Comparison of ENCODE assay signal across 8 cellular contexts in genomic region chr11:10076458-10077141, GRCh38.
DNase-seq lines count a peak whose midpoint lies in the region; ATAC-seq, FAIRE-seq and TF ChIP-seq lines count a peak whose summit lies in the region.

No MANE protein-coding gene starts in this region.

- intact Hi-C loops in mucosa of descending colon (cut with DNase I, micrococcal nuclease), result no loop called here

- no peaks in the 10 kb centered on the region for H3K27me3 ChIP-seq in bronchial epithelial cell (ENCODE audit: control insufficient read depth, insufficient read depth, low read length)

- ATAC-seq in HG02642 (IDR thresholded peaks at IDR 0.05; ENCODE audit: poor library complexity, unreplicated experiment), result peak; percentile 69
- peak; percentile 72 for ATAC-seq in mucosa of descending colon
- ATAC-seq in HG03521 (IDR thresholded peaks at IDR 0.05; ENCODE audit: unreplicated experiment), result no peak

- peaks cover 18% of the 10 kb centered on the region for H3K9me3 ChIP-seq in mucosa of descending colon

- DNase-seq in SHP77 treated with DMSO at 0.1 percent for 48 hours (lab: John Stamatoyannopoulos, UW) (peak; percentile 0), SHP77 (lab: John Stamatoyannopoulos, UW) (no peak), RPMI7951 (ENCODE audit: low read depth) (peak; percentile 70), bronchial epithelial cell (ENCODE audit: low read depth) (peak; percentile 22), mucosa of descending colon (peak in 2 of 3 donors; percentile 28 to 36), NCI-H1092 (lab: John Stamatoyannopoulos, UW) (no peak)

- H3K4me1 ChIP-seq in mucosa of descending colon (ENCODE audit: low read depth), result no peaks in the 10 kb centered on the region

- peak; percentile 65 for TF ChIP-seq CTCF in bronchial epithelial cell (IDR thresholded peaks at IDR 0.05; ENCODE audit: insufficient read depth, low read length, severe bottlenecking)
- TF ChIP-seq CTCF in mucosa of descending colon (IDR thresholded peaks at IDR 0.05), result peak; percentile 33

- no peak for FAIRE-seq in bronchial epithelial cell (lab: Jason Lieb, UNC)

- H3K36me3 ChIP-seq in bronchial epithelial cell (ENCODE audit: control insufficient read depth, insufficient read depth, low read length), result no peaks in the 10 kb centered on the region
- no peaks in the 10 kb centered on the region for H3K36me3 ChIP-seq in mucosa of descending colon (ENCODE audit: low read depth)

- H3K4me3 ChIP-seq in bronchial epithelial cell (ENCODE audit: low read depth, low read length) (no peak overlapping the region), mucosa of descending colon (no peak overlapping the region)

Comparison
In these comparisons a context has a peak if more than half of its experiments do, and no peak if none do; other contexts are left out.
1. DNase-seq: peak in SHP77 treated with DMSO at 0.1 percent for 48 hours (single experiment), RPMI7951 (single experiment), bronchial epithelial cell (single experiment) and mucosa of descending colon (2 of 3); none in SHP77 (0 of 2) and NCI-H1092 (single experiment).